ENCODE assay signal across 14 cellular contexts in the genomic region with DNA sequence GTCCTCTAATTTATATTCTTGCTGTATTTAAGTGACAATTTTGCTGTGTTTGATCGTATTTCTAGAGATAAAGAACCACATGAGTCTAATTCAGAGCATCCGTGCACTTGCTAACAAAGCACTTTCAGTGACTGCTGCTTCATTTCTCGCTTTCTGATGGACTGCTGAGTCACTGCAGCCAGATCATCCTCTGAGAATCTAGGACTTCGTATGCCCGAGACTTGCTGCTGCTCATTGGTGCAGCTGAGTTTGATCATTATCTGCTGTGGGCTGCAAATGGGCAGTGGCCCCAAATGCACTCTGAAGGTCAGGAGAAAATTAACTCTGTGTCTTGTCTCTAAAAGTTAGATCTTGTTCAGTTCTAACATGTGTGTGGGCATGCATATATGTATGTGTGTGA.
DNase-seq lines count a peak whose midpoint lies in the region; ATAC-seq and TF ChIP-seq lines count a peak whose summit lies in the region.
"Had no signal": no experiment of that assay in that cellular context is flagged by ENCODE, and none has a peak within 500 bp of the region (broad histone marks: within the 10 kb centered on the region; RNA-seq: fewer than 3 reads in every experiment).

No MANE protein-coding gene starts in this region.

- H3K4me3 Mint-ChIP-seq in GM23338, result no peak overlapping the region
- no peak overlapping the region for H3K4me3 Mint-ChIP-seq in stimulated activated effector memory CD8-positive, alpha-beta T cell treated with anti-CD3 and anti-CD28 coated beads, Interleukin-12 subunit alpha, Interleukin-12 subunit beta, amount 100 ng/mL, for 72 hours
- H3K4me3 Mint-ChIP-seq in CD8-positive, alpha-beta T cell, result no peak overlapping the region
- H3K4me3 Mint-ChIP-seq: activated naive CD8-positive, alpha-beta T cell treated with anti-CD3 and anti-CD28 coated beads, Interleukin-2, amount 50 U/mL, for 24 hours; memory B cell had no signal

- BruUV-seq in PC-3 (replicated peaks; lab: Mats Ljungman, UMichigan), result no TSS peak

- peaks cover 4% of the 10 kb centered on the region; the same call in 1 of the 3 replicates for H3K4me1 Mint-ChIP-seq in GM23338
- no peaks in the 10 kb centered on the region for H3K4me1 Mint-ChIP-seq in stimulated activated effector memory CD8-positive, alpha-beta T cell treated with anti-CD3 and anti-CD28 coated beads, Interleukin-12 subunit alpha, Interleukin-12 subunit beta, amount 100 ng/mL, for 72 hours
- no peaks in the 10 kb centered on the region for H3K4me1 Mint-ChIP-seq in CD8-positive, alpha-beta T cell (ENCODE audit: low read depth)
- H3K4me1 Mint-ChIP-seq: activated naive CD8-positive, alpha-beta T cell treated with anti-CD3 and anti-CD28 coated beads, Interleukin-2, amount 50 U/mL, for 24 hours had no signal

- H3K9ac ChIP-seq in PC-3 (ENCODE audit: low read length), result no peak overlapping the region

- H3K4me1 ChIP-seq in GM23338 (ENCODE audit: insufficient read depth) (no peaks in the 10 kb centered on the region), PC-3 (ENCODE audit: insufficient read depth, low read length) (no peaks in the 10 kb centered on the region)
- H3K4me1 ChIP-seq in CD8-positive, alpha-beta T cell (ENCODE audit: insufficient read depth, low read length), result no peaks in the 10 kb centered on the region
- H3K4me1 ChIP-seq: Caco-2, esophagus squamous epithelium had no signal

- CTCF ChIA-PET in PC-3 (lab: Charles Lee), result no interaction called here
- CTCF ChIA-PET in CD8-positive, alpha-beta T cell (lab: Charles Lee), result no interaction called here

- H3K27ac ChIP-seq in GM23338 (ENCODE audit: low read depth) (no peak overlapping the region), PC-3 (ENCODE audit: low read length) (no peak overlapping the region)
- no peak overlapping the region for H3K27ac ChIP-seq in CD8-positive, alpha-beta T cell (ENCODE audit: low read depth, low read length)
- H3K27ac ChIP-seq: esophagus squamous epithelium had no signal

- H4K20me1 ChIP-seq in GM23338 (replicated peaks; ENCODE audit: insufficient read depth), result no peaks in the 10 kb centered on the region
- no peaks in the 10 kb centered on the region for H4K20me1 ChIP-seq in PC-3 (ENCODE audit: low read length)

- POLR2A ChIA-PET in PC-3 (lab: Charles Lee; ENCODE audit: unreplicated experiment), result no interaction called here
- POLR2A ChIA-PET in CD8-positive, alpha-beta T cell (lab: Charles Lee), result no interaction called here

- peak overlapping the region; percentile 19; the same call in 1 of the 2 replicates for H2AFZ ChIP-seq in GM23338
- H2AFZ ChIP-seq in PC-3 (ENCODE audit: low read length), result no peak overlapping the region

- no peaks in the 10 kb centered on the region for H3K27me3 ChIP-seq in GM23338 (ENCODE audit: insufficient read depth)
- H3K27me3 ChIP-seq in PC-3 (ENCODE audit: low read length), result peaks cover 19% of the 10 kb centered on the region; the same call in 1 of the 2 replicates
- no peaks in the 10 kb centered on the region for H3K27me3 ChIP-seq in CD8-positive, alpha-beta T cell (ENCODE audit: insufficient read depth, low read length)
- H3K27me3 ChIP-seq: esophagus squamous epithelium had no signal

- TF ChIP-seq CTCF in GM23338 (conservative IDR thresholded peaks at IDR 0.05; ENCODE audit: low read depth in 2 of 2) (no peak), PC-3 (conservative IDR thresholded peaks at IDR 0.05; ENCODE audit: low read depth, low read length) (no peak), foreskin fibroblast (IDR thresholded peaks at IDR 0.05; ENCODE audit: low read depth, low read length) (no peak)
- TF ChIP-seq CTCF in CD8-positive, alpha-beta T cell (IDR thresholded peaks at IDR 0.05), result no peak

- peak overlapping the region; percentile 75 for H3K27ac Mint-ChIP-seq in GM23338
- H3K27ac Mint-ChIP-seq in stimulated activated effector memory CD8-positive, alpha-beta T cell treated with anti-CD3 and anti-CD28 coated beads, Interleukin-12 subunit alpha, Interleukin-12 subunit beta, amount 100 ng/mL, for 72 hours, result no peak overlapping the region
- no peak overlapping the region for H3K27ac Mint-ChIP-seq in CD8-positive, alpha-beta T cell
- H3K27ac Mint-ChIP-seq: activated naive CD8-positive, alpha-beta T cell treated with anti-CD3 and anti-CD28 coated beads, Interleukin-2, amount 50 U/mL, for 24 hours; memory B cell had no signal

- no peaks in the 10 kb centered on the region for H3K9me3 Mint-ChIP-seq in GM23338
- no peaks in the 10 kb centered on the region for H3K9me3 Mint-ChIP-seq in stimulated activated effector memory CD8-positive, alpha-beta T cell treated with anti-CD3 and anti-CD28 coated beads, Interleukin-12 subunit alpha, Interleukin-12 subunit beta, amount 100 ng/mL, for 72 hours
- no peaks in the 10 kb centered on the region for H3K9me3 Mint-ChIP-seq in CD8-positive, alpha-beta T cell
- H3K9me3 Mint-ChIP-seq: activated naive CD8-positive, alpha-beta T cell treated with anti-CD3 and anti-CD28 coated beads, Interleukin-2, amount 50 U/mL, for 24 hours had no signal

- H3K9me2 ChIP-seq in GM23338 (ENCODE audit: insufficient read depth) (no peaks in the 10 kb centered on the region), PC-3 (replicated peaks; ENCODE audit: low read length) (no peaks in the 10 kb centered on the region)

- no peaks in the 10 kb centered on the region for H3K36me3 ChIP-seq in GM23338 (ENCODE audit: insufficient read depth)
- H3K36me3 ChIP-seq in PC-3 (ENCODE audit: low read depth, low read length), result no peaks in the 10 kb centered on the region
- no peaks in the 10 kb centered on the region for H3K36me3 ChIP-seq in CD8-positive, alpha-beta T cell (ENCODE audit: insufficient read depth, low read length)
- H3K36me3 ChIP-seq: esophagus squamous epithelium had no signal

- no peak overlapping the region for H3K4me2 ChIP-seq in GM23338
- H3K4me2 ChIP-seq in PC-3 (ENCODE audit: low read length), result no peak overlapping the region

- ATAC-seq in GM23338, result no peak
- no peak for ATAC-seq in PC-3
- ATAC-seq in stimulated activated effector memory CD8-positive, alpha-beta T cell treated with anti-CD3 and anti-CD28 coated beads, Interleukin-12 subunit alpha, Interleukin-12 subunit beta, amount 100 ng/mL, for 72 hours, result peak; percentile 73
- no peak for ATAC-seq in CD8-positive, alpha-beta T cell
- ATAC-seq in Right ventricle myocardium superior (ENCODE audit: poor library complexity), result no peak
- ATAC-seq: activated naive CD8-positive, alpha-beta T cell treated with anti-CD3 and anti-CD28 coated beads, Interleukin-2, amount 50 U/mL, for 24 hours had no signal

- no peaks in the 10 kb centered on the region for H3K27me3 Mint-ChIP-seq in GM23338 (ENCODE audit: insufficient read depth, low read depth, poor library complexity)
- H3K27me3 Mint-ChIP-seq in CD8-positive, alpha-beta T cell (ENCODE audit: low read depth), result peaks cover 2% of the 10 kb centered on the region

- H3K36me3 Mint-ChIP-seq in GM23338 (ENCODE audit: low read depth), result no peaks in the 10 kb centered on the region
- no peaks in the 10 kb centered on the region for H3K36me3 Mint-ChIP-seq in stimulated activated effector memory CD8-positive, alpha-beta T cell treated with anti-CD3 and anti-CD28 coated beads, Interleukin-12 subunit alpha, Interleukin-12 subunit beta, amount 100 ng/mL, for 72 hours
- no peaks in the 10 kb centered on the region for H3K36me3 Mint-ChIP-seq in CD8-positive, alpha-beta T cell
- H3K36me3 Mint-ChIP-seq: memory B cell had no signal

- H3F3A ChIP-seq in GM23338 (replicated peaks; ENCODE audit: low read depth) (no peaks in the 10 kb centered on the region), PC-3 (ENCODE audit: low read length, unreplicated experiment) (no peaks in the 10 kb centered on the region)

- no peak overlapping the region for H3K4me3 ChIP-seq in GM23338
- no peak overlapping the region for H3K4me3 ChIP-seq in PC-3 (ENCODE audit: low read length)
- H3K4me3 ChIP-seq in foreskin fibroblast (ENCODE audit: low read depth in 1 of 2, low read length in 2 of 2), result no peak overlapping the region
- no peak overlapping the region for H3K4me3 ChIP-seq in CD8-positive, alpha-beta T cell (ENCODE audit: low read depth, low read length)
- H3K4me3 ChIP-seq: esophagus squamous epithelium had no signal

- intact Hi-C loops in PC-3 (cut with micrococcal nuclease) (no loop called here), Right ventricle myocardium superior (cut with DNase I) (no loop called here)
- intact Hi-C loops in CD8-positive, alpha-beta T cell (cut with DNase I, micrococcal nuclease), result no loop called here

- 0 out of 2 replicates have a peak, but pooled peaks cover 3% of the 10 kb centered on the region for H3K9me3 ChIP-seq in PC-3 (ENCODE audit: low read length)
- no peaks in the 10 kb centered on the region for H3K9me3 ChIP-seq in CD8-positive, alpha-beta T cell (ENCODE audit: low read length)
- H3K9me3 ChIP-seq: Caco-2, esophagus squamous epithelium had no signal

- no peaks in the 10 kb centered on the region for H3K79me2 ChIP-seq in GM23338 (replicated peaks; ENCODE audit: insufficient read depth)
- H3K79me2 ChIP-seq in PC-3 (ENCODE audit: low read length), result no peaks in the 10 kb centered on the region

- DNase-seq in GM23338 (ENCODE audit: low spot score) (no peak), PC-3 (peak; percentile 20), foreskin fibroblast (peak; percentile 5 to 9), activated gamma-delta T cell treated with Interleukin-2 at 50 U/mL for 16 hours (no peak), Right ventricle myocardium superior (no peak)
- DNase-seq in stimulated activated effector memory CD8-positive, alpha-beta T cell treated with anti-CD3 and anti-CD28 coated beads, Interleukin-12 subunit alpha, Interleukin-12 subunit beta, amount 100 ng/mL, for 72 hours (ENCODE audit: low spot score in 2 of 2), result no peak
- DNase-seq in CD8-positive, alpha-beta T cell, result no peak
- DNase-seq: activated CD4-positive, CD25-positive, alpha-beta regulatory T cell; activated naive CD8-positive, alpha-beta T cell treated with anti-CD3 and anti-CD28 coated beads, Interleukin-2, amount 50 U/mL, for 24 hours; Caco-2; esophagus squamous epithelium; nucleus accumbens; T-helper 1 cell had no signal

TF ChIP-seq in GM23338, 12 proteins besides CTCF, POLR2A, EP300 and RAD21 (continues in another document):
- TF ChIP-seq ZNF114 (CRISPR knock-in tag; IDR thresholded peaks at IDR 0.05) (no peak), JUNB (IDR thresholded peaks at IDR 0.05; ENCODE audit: unreplicated experiment) (no peak)

Comparison
In these comparisons a context has a peak if more than half of its experiments do, and no peak if none do; other contexts are left out.
1. DNase-seq: peak in PC-3 (single experiment) and foreskin fibroblast (2 of 2); none in GM23338 (single experiment), stimulated activated effector memory CD8-positive, alpha-beta T cell treated with anti-CD3 and anti-CD28 coated beads, Interleukin-12 subunit alpha, Interleukin-12 subunit beta, amount 100 ng/mL, for 72 hours (0 of 2), activated gamma-delta T cell treated with Interleukin-2 at 50 U/mL for 16 hours (single experiment), CD8-positive, alpha-beta T cell (0 of 7) and Right ventricle myocardium superior (single experiment).